ENCODE assay signal across 22 cellular contexts in the genomic region with DNA sequence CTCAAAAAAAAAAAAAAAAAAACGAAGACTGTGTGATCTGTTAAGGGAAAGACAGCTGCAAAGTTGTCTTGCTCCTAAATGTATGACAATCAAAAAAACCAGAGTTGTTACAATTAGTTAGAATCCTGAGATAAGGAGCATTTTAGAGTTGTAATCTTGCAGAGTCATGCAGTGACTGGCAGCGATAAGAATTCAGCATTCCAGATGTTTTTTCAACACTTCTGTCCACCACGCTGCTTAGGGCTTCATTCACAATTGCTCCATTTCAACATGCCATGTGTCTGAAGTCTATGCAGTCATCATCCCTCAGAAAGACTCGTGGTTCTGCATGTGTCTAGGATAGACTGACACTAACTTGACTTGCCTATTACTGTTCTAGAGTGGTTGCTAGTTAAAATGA.
"Had no signal": no experiment of that assay in that cellular context is flagged by ENCODE, and none has a peak within 500 bp of the region (broad histone marks: within the 10 kb centered on the region; RNA-seq: fewer than 3 reads in every experiment).

No MANE protein-coding gene starts in this region.

- FAIRE-seq: endometrium, frontal cortex, pancreas, urothelium cell line had no signal

- H3K27ac Mint-ChIP-seq: activated naive CD8-positive, alpha-beta T cell treated with anti-CD3 and anti-CD28 coated beads for 36 hours; activated T-cell treated with anti-CD3 and anti-CD28 coated beads, Interleukin-2, amount 50 U/mL, for 24 hours; activated T-helper 2 cell treated with anti-CD3 and anti-CD28 coated beads, Interferon-gamma antibody, Interleukin-2, Interleukin-4, amounts not matched to agents 10 μg/mL and 5 μg/mL and 100 μg/mL, durations not matched to agents 14 hours and 24 hours and 36 hours; natural killer cell; stimulated activated naive CD8-positive, alpha-beta T cell treated with anti-CD3 and anti-CD28 coated beads, Interleukin-15, amount 100 ng/mL, for 72 hours had no signal

- H3K4me3 ChIP-seq: left ventricle myocardium inferior, pancreas, psoas muscle, right atrium auricular region, tibial artery had no signal

- H3K4me1 ChIP-seq: pancreas, psoas muscle had no signal

- H3K27me3 ChIP-seq: right atrium auricular region had no signal

- H3K9me3 Mint-ChIP-seq: activated naive CD8-positive, alpha-beta T cell treated with anti-CD3 and anti-CD28 coated beads for 36 hours; activated T-cell treated with anti-CD3 and anti-CD28 coated beads, Interleukin-2, amount 50 U/mL, for 24 hours; activated T-helper 2 cell treated with anti-CD3 and anti-CD28 coated beads, Interferon-gamma antibody, Interleukin-2, Interleukin-4, amounts not matched to agents 10 μg/mL and 5 μg/mL and 100 μg/mL, durations not matched to agents 14 hours and 24 hours and 36 hours; natural killer cell had no signal

- DNase-seq: activated CD4-positive, alpha-beta T cell treated with anti-CD3 and anti-CD28 coated beads for 1 hour; activated naive CD4-positive, alpha-beta T cell; activated naive CD8-positive, alpha-beta T cell treated with anti-CD3 and anti-CD28 coated beads for 36 hours; activated T-cell treated with anti-CD3 and anti-CD28 coated beads, Interleukin-2, amount 50 U/mL, for 24 hours; amniotic stem cell; cortex of kidney; glutamatergic neuron; hypothalamus; left ventricle myocardium inferior; midbrain; natural killer cell; pancreas; psoas muscle; stimulated activated CD4-positive, alpha-beta T cell treated with anti-CD3 and anti-CD28 coated beads, Interleukin-12 subunit alpha, Interleukin-12 subunit beta, amount 100 ng/mL, for 4 hours; stimulated activated naive CD8-positive, alpha-beta T cell treated with anti-CD3 and anti-CD28 coated beads, Interleukin-15, amount 100 ng/mL, for 72 hours; T-helper 9 cell; tibial artery had no signal

- H3K4me3 Mint-ChIP-seq: activated naive CD8-positive, alpha-beta T cell treated with anti-CD3 and anti-CD28 coated beads for 36 hours; activated T-cell treated with anti-CD3 and anti-CD28 coated beads, Interleukin-2, amount 50 U/mL, for 24 hours; natural killer cell; stimulated activated naive CD8-positive, alpha-beta T cell treated with anti-CD3 and anti-CD28 coated beads, Interleukin-15, amount 100 ng/mL, for 72 hours had no signal

- H3K27ac ChIP-seq: left ventricle myocardium inferior, pancreas, psoas muscle, right atrium auricular region, tibial artery had no signal

- ATAC-seq: natural killer cell; pancreas; psoas muscle; stimulated activated naive CD8-positive, alpha-beta T cell treated with anti-CD3 and anti-CD28 coated beads, Interleukin-15, amount 100 ng/mL, for 72 hours had no signal

- H3K36me3 ChIP-seq: left ventricle myocardium inferior, pancreas, right atrium auricular region, tibial artery had no signal

- H3K9me3 ChIP-seq: left ventricle myocardium inferior, pancreas, psoas muscle, right atrium auricular region, tibial artery had no signal

- H3K36me3 Mint-ChIP-seq: activated naive CD8-positive, alpha-beta T cell treated with anti-CD3 and anti-CD28 coated beads for 36 hours; natural killer cell had no signal
